Comparison of ENCODE assay signal across 29 cellular contexts in genomic region chr12:926641-927040, GRCh38.
"Had no signal": no experiment of that assay in that cellular context is flagged by ENCODE, and none has a peak within 500 bp of the region (broad histone marks: within the 10 kb centered on the region; RNA-seq: fewer than 3 reads in every experiment).

No MANE protein-coding gene starts in this region.

- H3K27me3 Mint-ChIP-seq: activated CD4-positive, alpha-beta memory T cell treated with anti-CD3 and anti-CD28 coated beads for 36 hours; activated CD4-positive, alpha-beta T cell treated with anti-CD3 and anti-CD28 coated beads for 36 hours; activated CD4-positive, alpha-beta T cell treated with anti-CD3 and anti-CD28 coated beads, Interleukin-2, amount 10 ng/mL, durations not matched to agents 7 days and 5 days; activated naive CD8-positive, alpha-beta T cell treated with anti-CD3 and anti-CD28 coated beads for 36 hours had no signal

- ATAC-seq: activated CD4-positive, alpha-beta T cell treated with anti-CD3 and anti-CD28 coated beads for 36 hours; activated T-cell treated with anti-CD3 and anti-CD28 coated beads, Interleukin-2, amount 50 U/mL, for 4 hours; Panc1 had no signal

- H3K9me3 ChIP-seq: SJCRH30 had no signal

- H3K27me3 ChIP-seq: brain microvascular endothelial cell, SJCRH30 had no signal

- H3K4me3 Mint-ChIP-seq: activated CD4-positive, alpha-beta memory T cell treated with anti-CD3 and anti-CD28 coated beads for 36 hours; activated CD4-positive, alpha-beta T cell treated with anti-CD3 and anti-CD28 coated beads for 36 hours; activated CD4-positive, alpha-beta T cell treated with anti-CD3 and anti-CD28 coated beads, Interleukin-2, amount 10 ng/mL, durations not matched to agents 7 days and 5 days; activated naive CD4-positive, alpha-beta T cell treated with anti-CD3 and anti-CD28 coated beads for 36 hours; activated naive CD8-positive, alpha-beta T cell treated with anti-CD3 and anti-CD28 coated beads for 36 hours; activated T-cell treated with anti-CD3 and anti-CD28 coated beads, Interleukin-2, amount 50 U/mL, for 4 hours; activated T-helper 1 cell treated with anti-CD3 and anti-CD28 coated beads, Interleukin-12 subunit alpha, Interleukin-12 subunit beta, Interleukin-2, Interleukin-4 antibody, amounts not matched to agents 30 ng/mL and 10 ng/mL and 1 ng/mL, durations not matched to agents 14 hours and 24 hours and 36 hours; T-helper 1 cell treated with Interleukin-12 subunit alpha and Interleukin-12 subunit beta and Interleukin-4 antibody, amounts not matched to agents 30 μg/mL and 1 μg/mL, for 36 hours had no signal

- H3K9me3 Mint-ChIP-seq: activated CD4-positive, alpha-beta memory T cell treated with anti-CD3 and anti-CD28 coated beads for 36 hours; activated CD4-positive, alpha-beta T cell treated with anti-CD3 and anti-CD28 coated beads, Interleukin-2, amount 10 ng/mL, durations not matched to agents 7 days and 5 days; activated naive CD4-positive, alpha-beta T cell treated with anti-CD3 and anti-CD28 coated beads for 36 hours; activated naive CD8-positive, alpha-beta T cell treated with anti-CD3 and anti-CD28 coated beads for 36 hours; activated T-cell treated with anti-CD3 and anti-CD28 coated beads, Interleukin-2, amount 50 U/mL, for 4 hours; activated T-helper 1 cell treated with anti-CD3 and anti-CD28 coated beads, Interleukin-12 subunit alpha, Interleukin-12 subunit beta, Interleukin-2, Interleukin-4 antibody, amounts not matched to agents 30 ng/mL and 10 ng/mL and 1 ng/mL, durations not matched to agents 14 hours and 24 hours and 36 hours; T-helper 1 cell treated with Interleukin-12 subunit alpha and Interleukin-12 subunit beta and Interleukin-4 antibody, amounts not matched to agents 30 μg/mL and 1 μg/mL, for 36 hours had no signal

- H3K4me1 ChIP-seq: SJCRH30 had no signal

- DNase-seq: activated CD4-positive, alpha-beta memory T cell treated with anti-CD3 and anti-CD28 coated beads for 36 hours; activated CD4-positive, alpha-beta T cell treated with anti-CD3 and anti-CD28 coated beads for 36 hours; activated CD4-positive, alpha-beta T cell treated with anti-CD3 and anti-CD28 coated beads, Interleukin-2, amount 10 ng/mL, durations not matched to agents 7 days and 5 days; activated CD8-positive, alpha-beta memory T cell treated with anti-CD3 and anti-CD28 coated beads, Interleukin-2, amount 50 U/mL, for 4 hours; activated gamma-delta T cell treated with Interleukin-2 at 50 U/mL for 16 hours; activated naive CD4-positive, alpha-beta T cell treated with anti-CD3 and anti-CD28 coated beads for 36 hours; activated naive CD8-positive, alpha-beta T cell treated with anti-CD3 and anti-CD28 coated beads for 36 hours; activated T-cell treated with anti-CD3 and anti-CD28 coated beads for 4 hours; activated T-cell treated with anti-CD3 and anti-CD28 coated beads, Interleukin-2, amount 50 U/mL, for 4 hours; amniotic stem cell; aorta; brain microvascular endothelial cell; central memory CD4-positive, alpha-beta T cell; Karpas-422; KBM-7; NCI-H1105 treated with DMSO at 0.1 percent for 48 hours; NCI-H1436 treated with DMSO at 0.1 percent for 48 hours; NCI-H1694 treated with DMSO at 0.1 percent for 48 hours; NCI-H2029; NCI-H345; NCI-H524 treated with DMSO at 0.1 percent for 48 hours; SHP77; SJCRH30; T-helper 9 cell; WERI-Rb-1 had no signal

- H3K4me1 Mint-ChIP-seq: activated CD4-positive, alpha-beta T cell treated with anti-CD3 and anti-CD28 coated beads for 36 hours; activated CD4-positive, alpha-beta T cell treated with anti-CD3 and anti-CD28 coated beads, Interleukin-2, amount 10 ng/mL, durations not matched to agents 7 days and 5 days had no signal

- H3K27ac Mint-ChIP-seq: activated CD4-positive, alpha-beta memory T cell treated with anti-CD3 and anti-CD28 coated beads for 36 hours; activated CD4-positive, alpha-beta T cell treated with anti-CD3 and anti-CD28 coated beads for 36 hours; activated CD4-positive, alpha-beta T cell treated with anti-CD3 and anti-CD28 coated beads, Interleukin-2, amount 10 ng/mL, durations not matched to agents 7 days and 5 days; activated naive CD4-positive, alpha-beta T cell treated with anti-CD3 and anti-CD28 coated beads for 36 hours; activated naive CD8-positive, alpha-beta T cell treated with anti-CD3 and anti-CD28 coated beads for 36 hours; activated T-helper 1 cell treated with anti-CD3 and anti-CD28 coated beads, Interleukin-12 subunit alpha, Interleukin-12 subunit beta, Interleukin-2, Interleukin-4 antibody, amounts not matched to agents 30 ng/mL and 10 ng/mL and 1 ng/mL, durations not matched to agents 14 hours and 24 hours and 36 hours; T-helper 1 cell treated with Interleukin-12 subunit alpha and Interleukin-12 subunit beta and Interleukin-4 antibody, amounts not matched to agents 30 μg/mL and 1 μg/mL, for 36 hours had no signal

- H3K4me3 ChIP-seq: SJCRH30, SK-N-MC had no signal

- H3K27ac ChIP-seq: brain microvascular endothelial cell, SJCRH30, SK-N-MC, WERI-Rb-1 had no signal
